ENCODE assay signal across 20 cellular contexts in the genomic region with DNA sequence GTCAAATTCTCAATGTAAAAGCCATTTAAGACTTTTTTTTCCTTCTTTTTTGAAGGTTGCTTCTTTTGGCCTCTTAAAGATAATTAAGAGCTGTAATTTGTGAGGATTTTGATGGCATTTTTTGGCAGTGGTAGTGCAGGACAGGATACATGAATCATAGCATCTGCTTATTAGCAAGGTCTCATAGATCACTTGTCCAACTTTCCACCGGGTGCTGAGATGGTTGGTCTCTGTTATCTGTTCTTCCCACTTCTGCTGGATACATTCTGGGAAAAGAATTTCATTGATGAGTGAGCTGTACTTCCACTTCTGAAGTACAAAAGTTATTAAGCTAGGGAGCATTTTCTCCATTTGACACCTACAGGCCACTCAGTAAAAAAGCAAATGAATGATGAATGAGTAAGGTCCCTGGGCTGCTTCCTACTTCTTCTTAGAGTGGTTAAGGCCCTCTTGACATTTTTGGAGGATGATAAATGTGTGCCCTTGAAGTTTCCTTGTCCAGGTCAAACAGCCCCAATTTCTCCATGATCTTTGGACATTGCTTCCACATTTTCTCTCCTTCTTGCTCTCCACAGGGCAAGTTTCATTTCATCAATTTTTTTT.
DNase-seq lines count a peak whose midpoint lies in the region; ATAC-seq, FAIRE-seq and TF ChIP-seq lines count a peak whose summit lies in the region.
"Had no signal": no experiment of that assay in that cellular context is flagged by ENCODE, and none has a peak within 500 bp of the region (broad histone marks: within the 10 kb centered on the region; RNA-seq: fewer than 3 reads in every experiment).

No MANE protein-coding gene starts in this region.

- H3K4me2 ChIP-seq in PC-9: peak overlapping the region; percentile 27

- 35 to 59% methylated on average over 1 of the region's 1 CpG for WGBS in pancreas, 2 donors

- intact Hi-C loops in PC-9 (cut with micrococcal nuclease; ENCODE audit: unreplicated experiment): loop anchor here (10.0 kb wide), 1 partner anchor 100 kb away; a partner anchor contains a TSS
- intact Hi-C loops in pancreas (cut with DNase I): no loop called here

- no peaks in the 10 kb centered on the region for H3K9me2 ChIP-seq in PC-9 (ENCODE audit: insufficient read depth)

- DNase-seq in ELR (ENCODE audit: low read depth) (peak; percentile 16), PC-9 (peak in 1 of 2 experiments; percentile 59), fibroblast of the aortic adventitia (ENCODE audit: low read depth) (peak; percentile 46), NCI-H1048 (lab: John Stamatoyannopoulos, UW) (no peak), activated gamma-delta T cell (lab: John Stamatoyannopoulos, UW) (no peak), pancreas (no peak)
- no peak for DNase-seq in activated CD4-positive, alpha-beta T cell treated with anti-CD3 and anti-CD28 coated beads, Interleukin-2, amount 10 ng/mL, durations not matched to agents 7 days and 5 days
- DNase-seq: activated CD4-positive, alpha-beta T cell treated with anti-CD3 and anti-CD28 coated beads for 48 hours; activated T-cell treated with anti-CD3 and anti-CD28 coated beads, Interleukin-2, amount 50 U/mL, for 48 hours; anterior cingulate cortex; DND-41; effector memory CD4-positive, alpha-beta T cell; NCI-H2107; NCI-H82; posterior cingulate gyrus; SHP77; T-helper 9 cell; testis had no signal

- H3K27me3 ChIP-seq in PC-9 (ENCODE audit: insufficient read depth, low read depth) (no peaks in the 10 kb centered on the region), rectal smooth muscle tissue (ENCODE audit: control insufficient read depth, insufficient read depth, low read length) (no peaks in the 10 kb centered on the region), pancreas (no peaks in the 10 kb centered on the region)
- H3K27me3 ChIP-seq: testis had no signal

- H2AFZ ChIP-seq in PC-9: no peak overlapping the region

- H3K9me3 Mint-ChIP-seq in activated CD4-positive, alpha-beta T cell treated with anti-CD3 and anti-CD28 coated beads, Interleukin-2, amount 10 ng/mL, durations not matched to agents 7 days and 5 days: no peaks in the 10 kb centered on the region

- CTCF ChIA-PET in PC-9 (lab: Charles Lee): no interaction called here
- CTCF ChIA-PET in activated CD4-positive, alpha-beta T cell treated with anti-CD3 and anti-CD28 coated beads, Interleukin-2, amount 10 ng/mL, durations not matched to agents 7 days and 5 days (lab: Charles Lee): no interaction called here

- TF ChIP-seq CTCF in PC-9 (conservative IDR thresholded peaks at IDR 0.05): no peak
- TF ChIP-seq CTCF in fibroblast of the aortic adventitia (IDR thresholded peaks at IDR 0.05; ENCODE audit: insufficient read depth, low read length): no peak
- no peak for TF ChIP-seq CTCF in pancreas (IDR thresholded peaks at IDR 0.05)

- no peaks in the 10 kb centered on the region for H3K36me3 Mint-ChIP-seq in activated CD4-positive, alpha-beta T cell treated with anti-CD3 and anti-CD28 coated beads, Interleukin-2, amount 10 ng/mL, durations not matched to agents 7 days and 5 days (ENCODE audit: low read depth)

- no peak overlapping the region for H3K4me3 Mint-ChIP-seq in activated CD4-positive, alpha-beta T cell treated with anti-CD3 and anti-CD28 coated beads, Interleukin-2, amount 10 ng/mL, durations not matched to agents 7 days and 5 days

- H3F3A ChIP-seq in PC-9 (ENCODE audit: insufficient read depth, low read depth): peaks cover 48% of the 10 kb centered on the region

- BruUV-seq in PC-9 (replicated peaks; lab: Mats Ljungman, UMichigan): no TSS peak

- H3K4me1 Mint-ChIP-seq in activated CD4-positive, alpha-beta T cell treated with anti-CD3 and anti-CD28 coated beads, Interleukin-2, amount 10 ng/mL, durations not matched to agents 7 days and 5 days: no peaks in the 10 kb centered on the region

- H3K27me3 Mint-ChIP-seq in activated CD4-positive, alpha-beta T cell treated with anti-CD3 and anti-CD28 coated beads, Interleukin-2, amount 10 ng/mL, durations not matched to agents 7 days and 5 days: no peaks in the 10 kb centered on the region

- H4K20me1 ChIP-seq in PC-9 (ENCODE audit: insufficient read depth): no peaks in the 10 kb centered on the region

- FAIRE-seq in pancreas (lab: Jason Lieb, UNC): no peak

- ATAC-seq in pancreas: no peak

- H3K9ac ChIP-seq in rectal smooth muscle tissue (ENCODE audit: low read length): no peak overlapping the region

- H3K27ac ChIP-seq in PC-9 (peak overlapping the region; percentile 94), rectal smooth muscle tissue (ENCODE audit: low read depth, low read length) (peak overlapping the region; percentile 2), pancreas (no peak overlapping the region)
- H3K27ac ChIP-seq: C4-2B, testis had no signal

- H3K4me1 ChIP-seq in PC-9 (replicated peaks; ENCODE audit: insufficient read depth) (peaks cover 80% of the 10 kb centered on the region), rectal smooth muscle tissue (ENCODE audit: control insufficient read depth, insufficient read depth, low read length) (peaks cover 36% of the 10 kb centered on the region), pancreas (peaks cover 6 to 15% (median 11%) of the 10 kb centered on the region in 3 donors)
- H3K4me1 ChIP-seq: testis had no signal

- no peak overlapping the region for H3K4me3 ChIP-seq in PC-9
- H3K4me3 ChIP-seq in fibroblast of the aortic adventitia (ENCODE audit: low read depth, low read length): no peak overlapping the region
- no peak overlapping the region for H3K4me3 ChIP-seq in rectal smooth muscle tissue (ENCODE audit: low read length)
- no peak overlapping the region for H3K4me3 ChIP-seq in pancreas
- H3K4me3 ChIP-seq: testis had no signal

- H3K9me3 ChIP-seq in PC-9 (ENCODE audit: insufficient read depth, low read depth) (peaks cover 23% of the 10 kb centered on the region; the same call in 1 of the 2 replicates), pancreas (no peaks in the 10 kb centered on the region)
- H3K9me3 ChIP-seq: testis had no signal

- H3K27ac Mint-ChIP-seq in activated CD4-positive, alpha-beta T cell treated with anti-CD3 and anti-CD28 coated beads, Interleukin-2, amount 10 ng/mL, durations not matched to agents 7 days and 5 days: no peak overlapping the region

- peaks cover 91% of the 10 kb centered on the region for H3K79me2 ChIP-seq in PC-9 (ENCODE audit: low read depth)

- H3K36me3 ChIP-seq in PC-9 (ENCODE audit: low read depth) (0 out of 2 replicates have a peak, but pooled peaks cover 3% of the 10 kb centered on the region), rectal smooth muscle tissue (ENCODE audit: control insufficient read depth, insufficient read depth, low read length) (no peaks in the 10 kb centered on the region), pancreas (no peaks in the 10 kb centered on the region)

- POLR2A ChIA-PET in PC-9 (lab: Charles Lee; ENCODE audit: unreplicated experiment): interaction anchor here (0.6 to 0.7 kb wide), 2 partner anchors 22 to 578 kb away, joined by 3 to 16 read pairs; no protein-coding TSS in a partner anchor
- POLR2A ChIA-PET in activated CD4-positive, alpha-beta T cell treated with anti-CD3 and anti-CD28 coated beads, Interleukin-2, amount 10 ng/mL, durations not matched to agents 7 days and 5 days (lab: Charles Lee): no interaction called here

Comparison
In these comparisons a context has a peak if more than half of its experiments do, and no peak if none do; other contexts are left out.
1. DNase-seq: peak in ELR (single experiment) and fibroblast of the aortic adventitia (single experiment); none in activated CD4-positive, alpha-beta T cell treated with anti-CD3 and anti-CD28 coated beads, Interleukin-2, amount 10 ng/mL, durations not matched to agents 7 days and 5 days (single experiment), NCI-H1048 (single experiment), activated gamma-delta T cell (single experiment) and pancreas (0 of 6).
2. H3K27ac ChIP-seq: peak in PC-9 (single experiment) and rectal smooth muscle tissue (single experiment); none in pancreas (0 of 4).